9 cellular contexts compared by ENCODE assay signal in the genomic region with DNA sequence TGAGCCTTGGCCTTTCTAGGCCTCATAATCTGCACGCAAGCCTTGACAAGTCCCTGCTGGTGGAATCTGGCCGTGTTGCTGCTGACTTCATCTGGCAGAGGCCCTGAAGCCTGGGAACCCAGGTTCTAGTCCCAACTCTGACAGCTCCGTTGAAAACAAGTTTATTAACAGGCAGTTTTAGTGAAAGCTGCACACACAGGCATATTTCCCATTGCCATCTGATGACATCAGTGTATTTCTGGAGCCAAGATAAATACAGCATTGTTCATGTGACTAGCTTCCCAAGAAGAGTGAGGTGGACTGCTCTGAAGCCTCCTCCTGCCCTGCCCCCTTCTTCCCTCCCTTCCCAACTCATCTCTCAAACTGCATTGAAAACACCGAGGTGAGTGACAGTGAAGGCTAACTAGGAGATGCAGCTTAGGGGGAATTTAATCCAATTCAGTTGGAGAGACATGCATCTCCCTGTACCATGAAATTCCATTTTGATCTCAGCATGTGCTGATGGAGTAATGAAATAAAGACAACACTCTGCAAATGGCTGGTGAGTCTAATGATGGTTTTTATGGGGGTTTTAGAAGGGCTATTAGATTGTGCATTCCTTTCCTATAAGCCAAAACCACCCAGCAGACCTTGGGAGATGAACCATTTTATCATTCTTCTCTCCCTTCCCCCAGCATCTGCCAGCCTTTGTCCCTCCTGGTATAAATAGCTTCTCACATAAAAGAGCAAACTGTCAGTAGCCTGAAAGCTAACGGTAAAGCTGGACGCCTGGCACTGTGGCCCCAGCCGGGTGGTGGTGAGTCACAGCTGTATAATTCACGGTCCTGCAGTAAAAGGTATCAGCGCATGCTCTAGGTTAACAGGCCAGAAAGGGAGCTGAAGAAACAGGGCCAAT. TPM values are rescaled to one million over a fixed set of nuclear protein-coding genes. Genes with fewer than 3 reads are reported as not detected.
DNase-seq lines count a peak whose midpoint lies in the region; ATAC-seq and TF ChIP-seq lines count a peak whose summit lies in the region.
"Had no signal": no experiment of that assay in that cellular context is flagged by ENCODE, and none has a peak within 500 bp of the region (broad histone marks: within the 10 kb centered on the region; RNA-seq: fewer than 3 reads in every experiment).

No MANE protein-coding gene starts in this region.

- peak overlapping the region; percentile 83 for H3K27ac Mint-ChIP-seq in MCF 10A (ENCODE audit: low read depth, unreplicated experiment)
- H3K27ac Mint-ChIP-seq in naive thymus-derived CD8-positive, alpha-beta T cell = no peak overlapping the region

- peak overlapping the region; percentile 62 for H3K4me3 Mint-ChIP-seq in MCF 10A (ENCODE audit: unreplicated experiment)
- no peak overlapping the region for H3K4me3 Mint-ChIP-seq in naive thymus-derived CD8-positive, alpha-beta T cell

- no peaks in the 10 kb centered on the region for H3K27me3 ChIP-seq in layer of hippocampus (ENCODE audit: control insufficient read depth, insufficient read depth, low read length)
- H3K27me3 ChIP-seq in suprapubic skin = no peaks in the 10 kb centered on the region

- 24% methylated on average over 9 of the region's 9 CpGs for WGBS in suprapubic skin

- intact Hi-C loops in MCF 10A (cut with micrococcal nuclease) = loop anchor here (1.0 to 2.0 kb wide), 4 partner anchors 27 to 211 kb away; no protein-coding TSS in a partner anchor

- DNase-seq in DMS53 (lab: John Stamatoyannopoulos, UW) (peak; percentile 46), DMS53 treated with DMSO at 0.1 percent for 48 hours (lab: John Stamatoyannopoulos, UW; ENCODE audit: unreplicated experiment) (no peak), MCF 10A (ENCODE audit: unreplicated experiment) (peak; percentile 93), suprapubic skin (ENCODE audit: low spot score in 2 of 2) (peak in 1 of 2 donors; percentile 68)
- no peak for DNase-seq in naive thymus-derived CD8-positive, alpha-beta T cell
- no peak for DNase-seq in activated CD4-positive, alpha-beta T cell treated with anti-CD3 and anti-CD28 coated beads for 48 hours

- H3K4me1 ChIP-seq in suprapubic skin = peaks cover 58% of the 10 kb centered on the region

- POLR2A ChIA-PET in MCF 10A (lab: Yijun Ruan, JAX) = interaction anchor here (0.5 to 6.5 kb wide), 27 partner anchors 11 to 353 kb away, joined by 3 to 84 read pairs (median 4); partner anchors contain the start of gene PSMD6
- POLR2A ChIA-PET in naive thymus-derived CD8-positive, alpha-beta T cell (lab: Charles Lee) = no interaction called here

- no peaks in the 10 kb centered on the region for H3K36me3 Mint-ChIP-seq in MCF 10A (ENCODE audit: insufficient read depth, unreplicated experiment)
- H3K36me3 Mint-ChIP-seq in naive thymus-derived CD8-positive, alpha-beta T cell = no peaks in the 10 kb centered on the region

- H3K9me3 ChIP-seq in suprapubic skin = no peaks in the 10 kb centered on the region

- TF ChIP-seq POLR2A in suprapubic skin (IDR thresholded peaks at IDR 0.05) = no peak

- BruUV-seq in MCF 10A (replicated peaks; lab: Mats Ljungman, UMichigan) = TSS peak; percentile 83

- no peak for TF ChIP-seq EP300 in suprapubic skin (IDR thresholded peaks at IDR 0.05)

- no peaks in the 10 kb centered on the region for H3K9me3 Mint-ChIP-seq in MCF 10A (ENCODE audit: unreplicated experiment)
- peaks cover 0 to 5% (median 0%) of the 10 kb centered on the region in 9 donors for H3K9me3 Mint-ChIP-seq in naive thymus-derived CD8-positive, alpha-beta T cell

- H3K4me1 Mint-ChIP-seq in MCF 10A (ENCODE audit: insufficient read depth, unreplicated experiment) = peaks cover 66% of the 10 kb centered on the region
- no peaks in the 10 kb centered on the region for H3K4me1 Mint-ChIP-seq in naive thymus-derived CD8-positive, alpha-beta T cell

- CTCF ChIA-PET in MCF 10A (lab: Yijun Ruan, JAX) = interaction anchor here (0.6 to 4.3 kb wide), 25 partner anchors 8 to 213 kb away, joined by 3 to 23 read pairs (median 4); partner anchors contain the start of gene PSMD6

- TF ChIP-seq CTCF in MCF 10A (IDR thresholded peaks at IDR 0.05; ENCODE audit: unreplicated experiment) (no peak), suprapubic skin (IDR thresholded peaks at IDR 0.05) (no peak)

- H3K27me3 Mint-ChIP-seq in MCF 10A (ENCODE audit: insufficient read depth, unreplicated experiment) = no peaks in the 10 kb centered on the region
- peaks cover 3 to 21% (median 6%) of the 10 kb centered on the region in 5 donors for H3K27me3 Mint-ChIP-seq in naive thymus-derived CD8-positive, alpha-beta T cell

- H3K4me3 ChIP-seq in suprapubic skin = no peak overlapping the region

- no peak for ATAC-seq in HG03280 (IDR thresholded peaks at IDR 0.05; ENCODE audit: unreplicated experiment)
- ATAC-seq in naive thymus-derived CD8-positive, alpha-beta T cell = no peak

- no peaks in the 10 kb centered on the region for H3K36me3 ChIP-seq in suprapubic skin

- peak overlapping the region; percentile 41 for H3K27ac ChIP-seq in layer of hippocampus (ENCODE audit: low read depth, low read length)
- peak overlapping the region; percentile 55 for H3K27ac ChIP-seq in suprapubic skin

RNA-seq across cellular contexts. Expression of gene PRICKLE2, which starts 38.0 kb away (rescaled TPM):
- 9.6 and 11.4 TPM in 2 replicates for total RNA-seq in MCF 10A (2022)
- 10 to 100 TPM in 3 of 4 donors, 1 to 10 TPM in 1; 6.7 to 14.5 (median 11.9) TPM for total RNA-seq in suprapubic skin
- not detected for total RNA-seq in naive thymus-derived CD8-positive, alpha-beta T cell
- polyA plus RNA-seq in naive thymus-derived CD8-positive, alpha-beta T cell = not detected
- total RNA-seq: T-helper 1 cell treated with Interleukin-12 subunit alpha and Interleukin-12 subunit beta and Interleukin-4 antibody, amounts not matched to agents 30 ng/mL and 1 ng/mL, for 36 hours had no signal

Comparison
In these comparisons a context has a peak if more than half of its experiments do, and no peak if none do; other contexts are left out.
1. DNase-seq: peak in DMS53 (single experiment) and MCF 10A (single experiment); none in DMS53 treated with DMSO at 0.1 percent for 48 hours (single experiment), naive thymus-derived CD8-positive, alpha-beta T cell (0 of 10) and activated CD4-positive, alpha-beta T cell treated with anti-CD3 and anti-CD28 coated beads for 48 hours (single experiment).
2. RNA of gene PRICKLE2, which starts 38.0 kb away (total RNA-seq): 6.7 to 14.5 TPM in suprapubic skin and 9.6 to 11.4 TPM in MCF 10A; not detected in naive thymus-derived CD8-positive, alpha-beta T cell; every median in the first group is over 4 times any median in the second.